Comparison of ENCODE assay signal across 1 cellular context in genomic region chr13:59691501-59692066, GRCh38.
TF ChIP-seq lines count a peak whose summit lies in the region.

No MANE protein-coding gene starts in this region.

TF ChIP-seq in HepG2, 621 proteins besides CTCF, POLR2A, EP300 and RAD21 (continued from another document and continues in another):
- TF ChIP-seq ZNF770 (CRISPR knock-in tag; IDR thresholded peaks at IDR 0.05) (no peak), CREB1 (IDR thresholded peaks at IDR 0.05) (no peak), CREB1 (CRISPR knock-in tag; IDR thresholded peaks at IDR 0.05) (0 out of 2 replicates have a peak, but pooled peaks have one; percentile 19), ZBTB43 (CRISPR knock-in tag; conservative IDR thresholded peaks at IDR 0.05) (no peak), ZFP62 (CRISPR knock-in tag; IDR thresholded peaks at IDR 0.05) (no peak), SOX6 (IDR thresholded peaks at IDR 0.05) (no peak), SOX6 (CRISPR knock-in tag; IDR thresholded peaks at IDR 0.05) (peak; percentile 49; the same call in 1 of the 2 replicates), IRF2 (CRISPR knock-in tag; IDR thresholded peaks at IDR 0.05) (no peak), SAP130 (CRISPR knock-in tag; IDR thresholded peaks at IDR 0.05; ENCODE audit: low read depth) (0 out of 2 replicates have a peak, but pooled peaks have one; percentile 10), ZNF275 (CRISPR knock-in tag; IDR thresholded peaks at IDR 0.05; ENCODE audit: borderline replicate concordance) (no peak), U2AF1 (optimal IDR thresholded peaks at IDR 0.05; ENCODE audit: low read depth, low read length) (no peak), RFX5 (IDR thresholded peaks at IDR 0.05; ENCODE audit: low read depth, low read length) (no peak), KDM5A (IDR thresholded peaks at IDR 0.05; ENCODE audit: borderline replicate concordance, low read length) (no peak), BORCS8-MEF2B (CRISPR knock-in tag; IDR thresholded peaks at IDR 0.05) (no peak), ZNF160 (CRISPR knock-in tag; IDR thresholded peaks at IDR 0.05) (no peak), ZNF841 (CRISPR knock-in tag; IDR thresholded peaks at IDR 0.05; ENCODE audit: borderline replicate concordance) (no peak), ZBTB40 (IDR thresholded peaks at IDR 0.05) (no peak), ZBTB40 (CRISPR knock-in tag; IDR thresholded peaks at IDR 0.05) (no peak), GMEB2 (CRISPR knock-in tag; IDR thresholded peaks at IDR 0.05; ENCODE audit: low read depth) (no peak), ATF7 (IDR thresholded peaks at IDR 0.05) (no peak), ATF7 (CRISPR knock-in tag; IDR thresholded peaks at IDR 0.05) (no peak), THYN1 (CRISPR knock-in tag; IDR thresholded peaks at IDR 0.05; ENCODE audit: borderline replicate concordance, low read depth) (no peak), CHCHD3 (CRISPR knock-in tag; IDR thresholded peaks at IDR 0.05) (no peak), ZNF776 (CRISPR knock-in tag; IDR thresholded peaks at IDR 0.05) (no peak), SALL2 (CRISPR knock-in tag; IDR thresholded peaks at IDR 0.05) (no peak), EZH2 (conservative IDR thresholded peaks at IDR 0.05; ENCODE audit: low read depth, low read length) (no peak), SIX1 (CRISPR knock-in tag; IDR thresholded peaks at IDR 0.05; ENCODE audit: borderline replicate concordance) (peak; percentile 68; the same call in 1 of the 2 replicates), ZNF263 (CRISPR knock-in tag; IDR thresholded peaks at IDR 0.05) (no peak), ZNF75D (CRISPR knock-in tag; IDR thresholded peaks at IDR 0.05; ENCODE audit: borderline replicate concordance) (no peak), DZIP1 (CRISPR knock-in tag; IDR thresholded peaks at IDR 0.05) (no peak), ZBTB2 (CRISPR knock-in tag; IDR thresholded peaks at IDR 0.05; ENCODE audit: low read depth) (no peak), KDM3A (CRISPR knock-in tag; IDR thresholded peaks at IDR 0.05; ENCODE audit: low read depth) (no peak), GRHL1 (CRISPR knock-in tag; conservative IDR thresholded peaks at IDR 0.05) (no peak), IRF1 (CRISPR knock-in tag; IDR thresholded peaks at IDR 0.05; ENCODE audit: low read depth) (no peak), ZNF652 (CRISPR knock-in tag; IDR thresholded peaks at IDR 0.05; ENCODE audit: borderline replicate concordance, low read depth) (no peak), ZNF124 (CRISPR knock-in tag; IDR thresholded peaks at IDR 0.05) (no peak), ZNF331 (CRISPR knock-in tag; IDR thresholded peaks at IDR 0.05) (no peak), KAT8 (CRISPR knock-in tag; IDR thresholded peaks at IDR 0.05) (no peak), GABPA (IDR thresholded peaks at IDR 0.05; ENCODE audit: low read depth, low read length) (no peak), GABPA (CRISPR knock-in tag; IDR thresholded peaks at IDR 0.05; ENCODE audit: low read depth) (no peak), ELF1 (CRISPR knock-in tag; IDR thresholded peaks at IDR 0.05) (no peak)
